23 cellular contexts compared by ENCODE assay signal in the genomic region with DNA sequence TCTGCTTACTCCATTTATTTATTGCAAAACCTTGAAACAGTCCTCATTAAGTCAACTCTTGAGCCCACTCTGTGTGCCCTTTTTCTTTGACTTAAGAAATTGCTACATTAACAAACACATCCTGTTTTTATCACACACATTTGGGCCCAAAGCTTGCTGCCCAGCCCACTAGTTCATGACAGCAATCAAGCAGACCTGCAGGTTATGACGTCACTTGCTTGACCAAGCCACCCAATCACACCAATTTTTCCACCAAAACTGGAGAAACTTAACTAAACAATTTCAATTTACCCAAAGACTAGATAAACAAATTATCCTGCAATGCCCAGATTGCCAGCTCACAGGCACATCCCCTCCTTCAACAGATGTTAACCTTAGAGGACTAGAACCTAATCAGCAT.
DNase-seq lines count a peak whose midpoint lies in the region; ATAC-seq, FAIRE-seq and TF ChIP-seq lines count a peak whose summit lies in the region.
"Had no signal": no experiment of that assay in that cellular context is flagged by ENCODE, and none has a peak within 500 bp of the region (broad histone marks: within the 10 kb centered on the region; RNA-seq: fewer than 3 reads in every experiment).

No MANE protein-coding gene starts in this region.

- peak overlapping the region; percentile 41; the same call in 1 of the 2 replicates for H2BK5ac ChIP-seq in H1 (ENCODE audit: low read depth, low read length)

- no peak overlapping the region for H3K23ac ChIP-seq in H1 (ENCODE audit: insufficient read length)

- H3K27ac ChIP-seq in H1 (ENCODE audit: low read depth, low read length) (no peak overlapping the region), SJCRH30 (no peak overlapping the region)
- H3K27ac ChIP-seq: BLaER1 had no signal

- H4K91ac ChIP-seq in H1 (replicated peaks; ENCODE audit: insufficient read length, low read length): no peak overlapping the region

- TF ChIP-seq CTCF in H1 (IDR thresholded peaks at IDR 0.05; ENCODE audit: control extremely low read depth in 1 of 3, insufficient read depth in 1 of 3, low read depth in 1 of 3, low read length in 3 of 3): no peak

- no peaks in the 10 kb centered on the region for H3K79me2 ChIP-seq in H1 (ENCODE audit: control insufficient read depth in 1 of 2, insufficient read depth in 2 of 2, low read length in 2 of 2)

- H2AK5ac ChIP-seq in H1 (ENCODE audit: low read depth, low read length): no peak overlapping the region

- H2BK120ac ChIP-seq in H1 (replicated peaks; ENCODE audit: low read depth, low read length): peak overlapping the region; percentile 35

- no peak overlapping the region for H4K8ac ChIP-seq in H1 (ENCODE audit: extremely low read depth, insufficient read depth, low read length)

- no peak for ATAC-seq in HG03039 (IDR thresholded peaks at IDR 0.05; ENCODE audit: unreplicated experiment)

- POLR2A ChIA-PET in H1 (lab: Charles Lee; ENCODE audit: partially characterized antibody): interaction anchor here (1.7 kb wide), 1 partner anchor 21 kb away, joined by 3 read pairs; no protein-coding TSS in a partner anchor

- no peak overlapping the region for H3K14ac ChIP-seq in H1 (ENCODE audit: insufficient read length)

- no peaks in the 10 kb centered on the region for H4K20me1 ChIP-seq in H1 (replicated peaks in 1 of 2; ENCODE audit: control insufficient read depth in 1 of 2, insufficient read depth in 2 of 2, low read length in 2 of 2)
- H4K20me1 ChIP-seq: BLaER1 had no signal

- H4K5ac ChIP-seq in H1 (ENCODE audit: insufficient read length, low read depth, low read length): no peak overlapping the region

- no peak for TF ChIP-seq POLR2A in H1 (IDR thresholded peaks at IDR 0.05; ENCODE audit: control extremely low read depth in 1 of 2, low read depth in 2 of 2, low read length in 2 of 2)

- H3K9me3 ChIP-seq in H1 (ENCODE audit: insufficient read depth in 2 of 2, low read depth in 1 of 2, low read length in 1 of 2): peaks cover 3 to 4% of the 10 kb centered on the region in 2 experiments; a peak in 1 of 4 replicates
- no peaks in the 10 kb centered on the region for H3K9me3 ChIP-seq in SJCRH30 (replicated peaks)
- H3K9me3 ChIP-seq: BE2C had no signal

- H3K9ac ChIP-seq in H1 (replicated peaks in 1 of 4; ENCODE audit: extremely low read depth in 1 of 4, low read depth in 3 of 4, low read length in 3 of 4): no peak overlapping the region
- H3K9ac ChIP-seq: BLaER1 had no signal

- no peak overlapping the region for H3K4ac ChIP-seq in H1 (replicated peaks; ENCODE audit: insufficient read length, low read depth, low read length)

- H3K36me3 ChIP-seq in H1 (ENCODE audit: control insufficient read depth in 2 of 4, insufficient read depth in 4 of 4, low read length in 3 of 4) (no peaks in the 10 kb centered on the region), SJCRH30 (no peaks in the 10 kb centered on the region)
- H3K36me3 ChIP-seq: BE2C, BLaER1 had no signal

- H3K4me3 ChIP-seq in H1 (ENCODE audit: extremely low read depth in 1 of 4, insufficient read depth in 2 of 4, low read depth in 3 of 4, low read length in 4 of 4) (no peak overlapping the region), SJCRH30 (no peak overlapping the region)
- H3K4me3 ChIP-seq: BLaER1 had no signal

- peaks cover 0 to 11% (median 6%) of the 10 kb centered on the region in 4 experiments; a peak in 4 of 7 replicates for H3K4me1 ChIP-seq in H1 (replicated peaks in 1 of 4; ENCODE audit: control insufficient read depth in 3 of 4, insufficient read depth in 4 of 4, low read length in 3 of 4)
- H3K4me1 ChIP-seq in SJCRH30: no peaks in the 10 kb centered on the region
- H3K4me1 ChIP-seq: BE2C, BLaER1 had no signal

- H2AFZ ChIP-seq in H1 (ENCODE audit: low read length): no peak overlapping the region

- no peaks in the 10 kb centered on the region for H3K27me3 ChIP-seq in H1 (replicated peaks in 1 of 4; ENCODE audit: control insufficient read depth in 3 of 4, extremely low read depth in 1 of 4, insufficient read depth in 3 of 4, low read length in 3 of 4)
- no peaks in the 10 kb centered on the region for H3K27me3 ChIP-seq in SJCRH30
- H3K27me3 ChIP-seq: BE2C, BLaER1 had no signal

- TF ChIP-seq EP300 in H1 (IDR thresholded peaks at IDR 0.05; ENCODE audit: borderline replicate concordance in 1 of 2, low read depth in 2 of 2, low read length in 2 of 2): no peak

- CTCF ChIA-PET in H1 (lab: Charles Lee; ENCODE audit: partially characterized antibody): no interaction called here

- H2BK20ac ChIP-seq in H1 (ENCODE audit: low read length): 0 out of 2 replicates have a peak overlapping the region, but pooled peaks have one; percentile 87

- no peak for FAIRE-seq in H1 (lab: Jason Lieb, UNC)
- FAIRE-seq: A204.1, G401.6, GM12891, GM19239 had no signal

- no peaks in the 10 kb centered on the region for H3K23me2 ChIP-seq in H1 (ENCODE audit: low read depth, low read length)

- H3K18ac ChIP-seq in H1 (ENCODE audit: extremely low read depth, low read length): no peak overlapping the region

- H2BK15ac ChIP-seq in H1 (ENCODE audit: low read length): no peak overlapping the region

- peak; percentile 85 for DNase-seq in OCI-M1 (lab: John Stamatoyannopoulos, UW)
- DNase-seq in H1 (ENCODE audit: low read depth in 1 of 2, low spot score in 2 of 2): no peak
- no peak for DNase-seq in SJCRH30
- DNase-seq in occipital lobe (lab: John Stamatoyannopoulos, UW): no peak
- DNase-seq: 8988T; ACHN; BE2C; C1 segment of cervical spinal cord; CD4-positive, alpha-beta memory T cell; CD4-positive, CD25-positive, alpha-beta regulatory T cell; CD8-positive, alpha-beta memory T cell; COR-L47; DMS 273 treated with DMSO at 0.1 percent for 48 hours; DMS153; DMS53; DMS79; GF-D8 had no signal

- no peak for TF ChIP-seq RAD21 in H1 (IDR thresholded peaks at IDR 0.05 in 1 of 2, conservative IDR thresholded peaks at IDR 0.05 in 1 of 2; ENCODE audit: low read depth in 2 of 2, low read length in 2 of 2)

- H3K56ac ChIP-seq in H1 (replicated peaks; ENCODE audit: insufficient read length, low read depth, low read length): no peak overlapping the region

- H3K4me2 ChIP-seq in H1 (ENCODE audit: insufficient read depth in 1 of 2, low read depth in 2 of 2, low read length in 2 of 2): no peak overlapping the region
- H3K4me2 ChIP-seq: BLaER1 had no signal

- 75% methylated on average over 1 of the region's 1 CpG; no CpG with 5 or more reads in 1 of the 2 experiments for WGBS in H1 (ENCODE audit: extremely low coverage in 1 of 2, insufficient coverage in 1 of 2, insufficient read length in 1 of 2, insufficient replicate concordance in 2 of 2, low coverage in 1 of 2, low lambda C conversion rate in 2 of 2, missing lambda C conversion rate in 1 of 2), 2 experiments

- H3K79me1 ChIP-seq in H1 (ENCODE audit: low read depth, low read length): no peaks in the 10 kb centered on the region

- H2BK12ac ChIP-seq in H1 (ENCODE audit: low read depth, low read length): peak overlapping the region; percentile 65

TF ChIP-seq in H1, 55 proteins besides CTCF, POLR2A, EP300 and RAD21:
- no peak for TF ChIP-seq CTBP2 (IDR thresholded peaks at IDR 0.05; ENCODE audit: borderline replicate concordance, insufficient read depth, insufficient read length, low read length)
- no peak for TF ChIP-seq NANOG (IDR thresholded peaks at IDR 0.05; ENCODE audit: insufficient read depth, low read depth, low read length, poor library complexity, severe bottlenecking)
- no peak for TF ChIP-seq SAP30 (IDR thresholded peaks at IDR 0.05; ENCODE audit: insufficient read depth, insufficient replicate concordance, low read length)
